31 cellular contexts compared by ENCODE assay signal in genomic region chr4:69154021-69154420, GRCh38. TPM values are rescaled to one million over a fixed set of nuclear protein-coding genes. Genes with fewer than 3 reads are reported as not detected.
"Had no signal": no experiment of that assay in that cellular context is flagged by ENCODE, and none has a peak within 500 bp of the region (broad histone marks: within the 10 kb centered on the region; RNA-seq: fewer than 3 reads in every experiment).

No MANE protein-coding gene starts in this region.

- FAIRE-seq: urothelium cell line had no signal

- H3K9me3 Mint-ChIP-seq: stimulated activated effector memory CD8-positive, alpha-beta T cell treated with anti-CD3 and anti-CD28 coated beads, Interleukin-12 subunit alpha, Interleukin-12 subunit beta, amount 100 ng/mL, for 72 hours; stimulated activated memory B cell treated with anti-CD40 and anti-IgM and Interleukin-4, amounts not matched to agents 10 μg/mL and 1 μg/mL and 100 μg/mL, for 72 hours; stimulated activated naive B cell treated with anti-CD40 and anti-IgM and Interleukin-4, amounts not matched to agents 10 μg/mL and 1 μg/mL and 100 μg/mL, for 72 hours; stimulated activated naive CD8-positive, alpha-beta T cell treated with anti-CD3 and anti-CD28 coated beads, Interleukin-15, amount 100 ng/mL, for 72 hours; stimulated activated naive CD8-positive, alpha-beta T cell treated with anti-CD3 and anti-CD28 coated beads, Interleukin-15, Interleukin-2, amounts not matched to agents 100 ng/mL and 50 ng/mL, for 24 hours; type B pancreatic cell had no signal

- H3K27me3 ChIP-seq: stomach, suprapubic skin, testis, thyroid gland, tibial artery, tibial nerve, transverse colon, upper lobe of left lung, upper lobe of right lung, uterus, vagina had no signal

- H3K36me3 Mint-ChIP-seq: stimulated activated effector memory CD8-positive, alpha-beta T cell treated with anti-CD3 and anti-CD28 coated beads, Interleukin-12 subunit alpha, Interleukin-12 subunit beta, amount 100 ng/mL, for 72 hours; stimulated activated memory B cell treated with anti-CD40 and anti-IgM and Interleukin-4, amounts not matched to agents 10 μg/mL and 1 μg/mL and 100 μg/mL, for 72 hours; stimulated activated naive B cell treated with anti-CD40 and anti-IgM and Interleukin-4, amounts not matched to agents 10 μg/mL and 1 μg/mL and 100 μg/mL, for 72 hours; type B pancreatic cell had no signal

- H3K9me3 ChIP-seq: stomach, suprapubic skin, testis, thoracic aorta, thyroid gland, tibial artery, tibial nerve, transverse colon, upper lobe of left lung, upper lobe of right lung, uterus, vagina had no signal

- H3K4me1 Mint-ChIP-seq: stimulated activated effector memory CD8-positive, alpha-beta T cell treated with anti-CD3 and anti-CD28 coated beads, Interleukin-12 subunit alpha, Interleukin-12 subunit beta, amount 100 ng/mL, for 72 hours; stimulated activated memory B cell treated with anti-CD40 and anti-IgM and Interleukin-4, amounts not matched to agents 10 μg/mL and 1 μg/mL and 100 μg/mL, for 72 hours; stimulated activated naive B cell treated with anti-CD40 and anti-IgM and Interleukin-4, amounts not matched to agents 10 μg/mL and 1 μg/mL and 100 μg/mL, for 72 hours; stimulated activated naive CD8-positive, alpha-beta T cell treated with anti-CD3 and anti-CD28 coated beads, Interleukin-15, amount 100 ng/mL, for 72 hours had no signal

- H3K27me3 Mint-ChIP-seq: stimulated activated memory B cell treated with anti-CD40 and anti-IgM and Interleukin-4, amounts not matched to agents 10 μg/mL and 1 μg/mL and 100 μg/mL, for 72 hours; stimulated activated naive B cell treated with anti-CD40 and anti-IgM and Interleukin-4, amounts not matched to agents 10 μg/mL and 1 μg/mL and 100 μg/mL, for 72 hours; stimulated activated naive CD8-positive, alpha-beta T cell treated with anti-CD3 and anti-CD28 coated beads, Interleukin-15, amount 100 ng/mL, for 72 hours; stimulated activated naive CD8-positive, alpha-beta T cell treated with anti-CD3 and anti-CD28 coated beads, Interleukin-15, Interleukin-2, amounts not matched to agents 100 ng/mL and 50 ng/mL, for 24 hours; type B pancreatic cell had no signal

- DNase-seq: stimulated activated CD4-positive, alpha-beta T cell treated with anti-CD3 and anti-CD28 coated beads, Interleukin-2, amount 100 ng/mL, for 48 hours; stimulated activated CD4-positive, alpha-beta T cell treated with anti-CD3 and anti-CD28 coated beads, Interleukin-4, amount 100 ng/mL, for 1 hour; stimulated activated CD4-positive, alpha-beta T cell treated with anti-CD3 and anti-CD28 coated beads, Interleukin-4, amount 100 ng/mL, for 24 hours; stimulated activated CD4-positive, alpha-beta T cell treated with anti-CD3 and anti-CD28 coated beads, Interleukin-4, amount 100 ng/mL, for 4 hours; stimulated activated CD8-positive, alpha-beta memory T cell treated with anti-CD3 and anti-CD28 coated beads, Interleukin-4, amount 100 ng/mL, for 48 hours; stimulated activated naive B cell treated with anti-CD40 and anti-IgM and Interleukin-4, amounts not matched to agents 10 μg/mL and 1 μg/mL and 100 μg/mL, for 72 hours; stimulated activated naive CD4-positive, alpha-beta T cell; stimulated activated naive CD4-positive, alpha-beta T cell treated with Interleukin-2 at 50 U/mL for 16 hours; stimulated activated naive CD8-positive, alpha-beta T cell treated with anti-CD3 and anti-CD28 coated beads, Interleukin-15, amount 100 ng/mL, for 72 hours; stimulated activated naive CD8-positive, alpha-beta T cell treated with anti-CD3 and anti-CD28 coated beads, Interleukin-15, Interleukin-2, amounts not matched to agents 100 U/mL and 50 U/mL, for 24 hours; stomach; substantia nigra; testis; thyroid gland; tibial artery; transverse colon; trophoblast cell; upper lobe of left lung; upper lobe of right lung; uterus had no signal

- H3K4me3 Mint-ChIP-seq: stimulated activated effector memory CD8-positive, alpha-beta T cell treated with anti-CD3 and anti-CD28 coated beads, Interleukin-12 subunit alpha, Interleukin-12 subunit beta, amount 100 ng/mL, for 72 hours; stimulated activated memory B cell treated with anti-CD40 and anti-IgM and Interleukin-4, amounts not matched to agents 10 μg/mL and 1 μg/mL and 100 μg/mL, for 72 hours; stimulated activated naive B cell treated with anti-CD40 and anti-IgM and Interleukin-4, amounts not matched to agents 10 μg/mL and 1 μg/mL and 100 μg/mL, for 72 hours; stimulated activated naive CD8-positive, alpha-beta T cell treated with anti-CD3 and anti-CD28 coated beads, Interleukin-15, amount 100 ng/mL, for 72 hours; stimulated activated naive CD8-positive, alpha-beta T cell treated with anti-CD3 and anti-CD28 coated beads, Interleukin-15, Interleukin-2, amounts not matched to agents 100 ng/mL and 50 ng/mL, for 24 hours; type B pancreatic cell had no signal

- H3K4me3 ChIP-seq: stomach, suprapubic skin, testis, thoracic aorta, thyroid gland, tibial artery, tibial nerve, transverse colon, upper lobe of left lung, upper lobe of right lung, uterus, vagina had no signal

- H3K4me1 ChIP-seq: stomach, suprapubic skin, testis, thyroid gland, tibial artery, tibial nerve, transverse colon, upper lobe of left lung, upper lobe of right lung, uterus, vagina had no signal

- H3K27ac ChIP-seq: stomach, suprapubic skin, testis, thoracic aorta, thyroid gland, tibial artery, tibial nerve, transverse colon, upper lobe of left lung, upper lobe of right lung, uterus, vagina had no signal

- H3K27ac Mint-ChIP-seq: stimulated activated effector memory CD8-positive, alpha-beta T cell treated with anti-CD3 and anti-CD28 coated beads, Interleukin-12 subunit alpha, Interleukin-12 subunit beta, amount 100 ng/mL, for 72 hours; stimulated activated memory B cell treated with anti-CD40 and anti-IgM and Interleukin-4, amounts not matched to agents 10 μg/mL and 1 μg/mL and 100 μg/mL, for 72 hours; stimulated activated naive B cell treated with anti-CD40 and anti-IgM and Interleukin-4, amounts not matched to agents 10 μg/mL and 1 μg/mL and 100 μg/mL, for 72 hours; stimulated activated naive CD8-positive, alpha-beta T cell treated with anti-CD3 and anti-CD28 coated beads, Interleukin-15, amount 100 ng/mL, for 72 hours; stimulated activated naive CD8-positive, alpha-beta T cell treated with anti-CD3 and anti-CD28 coated beads, Interleukin-15, Interleukin-2, amounts not matched to agents 100 ng/mL and 50 ng/mL, for 24 hours; type B pancreatic cell had no signal

- ATAC-seq: stimulated activated effector memory CD8-positive, alpha-beta T cell treated with anti-CD3 and anti-CD28 coated beads, Interleukin-12 subunit alpha, Interleukin-12 subunit beta, amount 100 ng/mL, for 72 hours; stimulated activated memory B cell treated with anti-CD40 and anti-IgM and Interleukin-4, amounts not matched to agents 10 μg/mL and 1 μg/mL and 100 μg/mL, for 72 hours; stimulated activated naive B cell treated with anti-CD40 and anti-IgM and Interleukin-4, amounts not matched to agents 10 μg/mL and 1 μg/mL and 100 μg/mL, for 72 hours; stimulated activated naive CD8-positive, alpha-beta T cell treated with anti-CD3 and anti-CD28 coated beads, Interleukin-15, amount 100 ng/mL, for 72 hours; stimulated activated naive CD8-positive, alpha-beta T cell treated with anti-CD3 and anti-CD28 coated beads, Interleukin-15, Interleukin-2, amounts not matched to agents 100 U/mL and 50 U/mL, for 24 hours; upper lobe of right lung had no signal

- H3K36me3 ChIP-seq: stomach, suprapubic skin, thoracic aorta, thyroid gland, tibial artery, tibial nerve, transverse colon, upper lobe of left lung, upper lobe of right lung, uterus, vagina had no signal

RNA-seq across cellular contexts. Expression of gene UGT2B7, which starts 57.7 kb away (rescaled TPM):
- total RNA-seq: subcutaneous adipose tissue, temporal lobe, thoracic aorta, thyroid gland, tibial nerve, vagina had no signal
